In genomic region chr11:1619449-1619848, GRCh38 we compare ENCODE assay signal across 1 cellular context.
TF ChIP-seq lines count a peak whose summit lies in the region.

No MANE protein-coding gene starts in this region.

TF ChIP-seq in IMR-90, 13 proteins besides CTCF, POLR2A, EP300 and RAD21:
- TF ChIP-seq MXI1 (IDR thresholded peaks at IDR 0.05; ENCODE audit: borderline replicate concordance, low read depth, low read length) (no peak), MAFK (IDR thresholded peaks at IDR 0.05; ENCODE audit: low read depth, low read length) (no peak), FOS (IDR thresholded peaks at IDR 0.05; ENCODE audit: low read depth, low read length) (no peak), RFX5 (IDR thresholded peaks at IDR 0.05; ENCODE audit: low read depth, low read length) (no peak), CEBPB (IDR thresholded peaks at IDR 0.05; ENCODE audit: low read depth, low read length) (no peak), NFE2L2 (IDR thresholded peaks at IDR 0.05; ENCODE audit: low read depth, low read length) (no peak), SMC3 (IDR thresholded peaks at IDR 0.05; ENCODE audit: low read depth, low read length) (no peak), BHLHE40 (IDR thresholded peaks at IDR 0.05; ENCODE audit: low read depth, low read length) (no peak), MAZ (IDR thresholded peaks at IDR 0.05; ENCODE audit: borderline replicate concordance, low read depth, low read length) (no peak), ELK1 (IDR thresholded peaks at IDR 0.05; ENCODE audit: borderline replicate concordance, low read depth, low read length) (no peak), USF2 (IDR thresholded peaks at IDR 0.05; ENCODE audit: low read depth, low read length) (no peak), RCOR1 (IDR thresholded peaks at IDR 0.05; ENCODE audit: insufficient replicate concordance, low read length) (no peak), CHD1 (IDR thresholded peaks at IDR 0.05; ENCODE audit: low read depth, low read length) (no peak)
